In genomic region chr6:89404512-89404911, GRCh38 we compare ENCODE assay signal across 25 cellular contexts.
"Had no signal": no experiment of that assay in that cellular context is flagged by ENCODE, and none has a peak within 500 bp of the region (broad histone marks: within the 10 kb centered on the region; RNA-seq: fewer than 3 reads in every experiment).

No MANE protein-coding gene starts in this region.

- H3K4me1 ChIP-seq: colonic mucosa, parathyroid adenoma, right lobe of liver, testis had no signal

- H3K27me3 ChIP-seq: colonic mucosa, gastroesophageal sphincter, heart left ventricle, right lobe of liver, testis, tibial artery had no signal

- ATAC-seq: esophagus mucosa; gastroesophageal sphincter; heart left ventricle; left lobe of liver; natural killer cell; right lobe of liver; stimulated activated effector memory CD8-positive, alpha-beta T cell treated with anti-CD3 and anti-CD28 coated beads, Interleukin-12 subunit alpha, Interleukin-12 subunit beta, amount 100 ng/mL, for 72 hours; stimulated activated naive CD8-positive, alpha-beta T cell treated with anti-CD3 and anti-CD28 coated beads, Interleukin-15, Interleukin-2, amounts not matched to agents 100 U/mL and 50 U/mL, for 24 hours had no signal

- DNase-seq: colonic mucosa; effector CD8-positive, alpha-beta T cell; endodermal cell; foreskin fibroblast; heart left ventricle; kidney; natural killer cell; retina; right lobe of liver; stimulated activated CD4-positive, alpha-beta T cell treated with anti-CD3 and anti-CD28 coated beads, Interleukin-12 subunit alpha, Interleukin-12 subunit beta, amount 100 ng/mL, for 4 hours; stimulated activated CD4-positive, alpha-beta T cell treated with anti-CD3 and anti-CD28 coated beads, Interleukin-2, amount 100 ng/mL, for 24 hours; stimulated activated CD4-positive, alpha-beta T cell treated with anti-CD3 and anti-CD28 coated beads, Interleukin-4, amount 100 ng/mL, for 24 hours; stimulated activated naive CD8-positive, alpha-beta T cell treated with anti-CD3 and anti-CD28 coated beads, Interleukin-15, Interleukin-2, amounts not matched to agents 100 U/mL and 50 U/mL, for 24 hours; substantia nigra; testis; tibial artery had no signal

- H3K36me3 ChIP-seq: colonic mucosa, gastroesophageal sphincter, heart left ventricle, right lobe of liver, tibial artery had no signal

- H3K27ac ChIP-seq: colonic mucosa, epithelial cell of prostate, gastroesophageal sphincter, heart left ventricle, hepatocyte, parathyroid adenoma, right lobe of liver, testis, tibial artery had no signal

- H3K4me3 ChIP-seq: colonic mucosa, gastroesophageal sphincter, heart left ventricle, hepatocyte, lung, right lobe of liver, smooth muscle cell, testis, tibial artery had no signal

- H3K9me3 ChIP-seq: colonic mucosa, gastroesophageal sphincter, heart left ventricle, right lobe of liver, testis, tibial artery had no signal
